13 cellular contexts compared by ENCODE assay signal in genomic region chr10:104262055-104262454, GRCh38. TPM values are rescaled to one million over a fixed set of nuclear protein-coding genes. Genes with fewer than 3 reads are reported as not detected.
DNase-seq lines count a peak whose midpoint lies in the region; ATAC-seq and TF ChIP-seq lines count a peak whose summit lies in the region.
"Had no signal": no experiment of that assay in that cellular context is flagged by ENCODE, and none has a peak within 500 bp of the region (broad histone marks: within the 10 kb centered on the region; RNA-seq: fewer than 3 reads in every experiment).

No MANE protein-coding gene starts in this region.

- H3K9me3 ChIP-seq in SK-N-SH (no peaks in the 10 kb centered on the region), HEK293 (ENCODE audit: control insufficient read depth, insufficient read depth, low read depth, low read length) (no peaks in the 10 kb centered on the region)
- no peaks in the 10 kb centered on the region for H3K9me3 ChIP-seq in effector memory CD4-positive, alpha-beta T cell (ENCODE audit: control insufficient read depth, low read length)
- no peaks in the 10 kb centered on the region for H3K9me3 ChIP-seq in naive thymus-derived CD4-positive, alpha-beta T cell (ENCODE audit: control insufficient read depth in 2 of 3, low read length in 3 of 3)
- H3K9me3 ChIP-seq: tibial artery had no signal

- in situ Hi-C loops in GM13976 (cut with MboI; ENCODE audit: low sequenced_read_pairs, unreplicated experiment) = no loop called here

- CTCF ChIA-PET in SK-N-SH (lab: Yijun Ruan, JAX) = interaction anchor here (2.4 kb wide), 1 partner anchor 30 kb away, joined by 8 read pairs; no protein-coding TSS in a partner anchor
- CTCF ChIA-PET in HEK293 (lab: Yijun Ruan, JAX) = interaction anchor here (1.2 to 2.3 kb wide), 2 partner anchors 11 to 14 kb away, joined by 5 read pairs; no protein-coding TSS in a partner anchor
- CTCF ChIA-PET in naive thymus-derived CD4-positive, alpha-beta T cell (lab: Charles Lee) = interaction anchor here (3.3 kb wide), 1 partner anchor 12 kb away, joined by 14 read pairs; no protein-coding TSS in a partner anchor

- H3K4me3 ChIP-seq in SK-N-SH (ENCODE audit: low read depth in 2 of 2, low read length in 1 of 2) (no peak overlapping the region), HEK293 (ENCODE audit: low read depth, low read length) (no peak overlapping the region)
- no peak overlapping the region for H3K4me3 ChIP-seq in effector memory CD4-positive, alpha-beta T cell (ENCODE audit: insufficient read depth, low read depth, low read length, poor library complexity, severe bottlenecking)
- no peak overlapping the region for H3K4me3 ChIP-seq in naive thymus-derived CD4-positive, alpha-beta T cell (ENCODE audit: low read length)
- H3K4me3 ChIP-seq: K562, tibial artery had no signal

- peak overlapping the region; percentile 3 to 93; a peak in 2 of 4 replicates for H3K27ac ChIP-seq in SK-N-SH (ENCODE audit: low read depth in 2 of 2, low read length in 1 of 2)
- no peak overlapping the region for H3K27ac ChIP-seq in HEK293 (ENCODE audit: extremely low read depth, low read depth, low read length)
- H3K27ac ChIP-seq in effector memory CD4-positive, alpha-beta T cell (ENCODE audit: insufficient read depth, low read length, poor library complexity, severe bottlenecking) = peak overlapping the region; percentile 42
- H3K27ac ChIP-seq in naive thymus-derived CD4-positive, alpha-beta T cell (ENCODE audit: low read depth, low read length) = no peak overlapping the region
- H3K27ac ChIP-seq: tibial artery had no signal

- H3K27ac Mint-ChIP-seq in naive thymus-derived CD4-positive, alpha-beta T cell = peak overlapping the region in 7 of 9 donors; percentile 2 to 94 (median 83)

- H3K4me3 Mint-ChIP-seq in naive thymus-derived CD4-positive, alpha-beta T cell = peak overlapping the region in 2 of 10 donors; percentile 24 to 64

- POLR2A ChIA-PET in SK-N-SH (lab: Yijun Ruan, JAX) = no interaction called here
- POLR2A ChIA-PET in HEK293 (lab: Yijun Ruan, JAX) = interaction anchor here (3.1 kb wide), 1 partner anchor 7 kb away, joined by 10 read pairs; the partner anchor contains the start of gene GSTO1
- POLR2A ChIA-PET in naive thymus-derived CD4-positive, alpha-beta T cell (lab: Charles Lee) = interaction anchor here (1.8 to 3.1 kb wide), 2 partner anchors 8 to 14 kb away, joined by 5 to 16 read pairs; partner anchors contain the start of gene GSTO1

- TF ChIP-seq EP300 in SK-N-SH (IDR thresholded peaks at IDR 0.05; ENCODE audit: borderline replicate concordance in 1 of 2, low read depth in 1 of 2, low read length in 1 of 2) = no peak

- H3K9me2 ChIP-seq in SK-N-SH = no peaks in the 10 kb centered on the region

- intact Hi-C loops in naive thymus-derived CD4-positive, alpha-beta T cell (cut with micrococcal nuclease) = loop anchor here in 1 of 2 donors (10.0 kb wide), 2 partner anchors 867 to 1617 kb away; partner anchors contain the start of genes ATP5MK, PDCD11 and TRIM8

- H3K36me3 Mint-ChIP-seq in naive thymus-derived CD4-positive, alpha-beta T cell = peaks cover 13 to 50% (median 47%) of the 10 kb centered on the region in 5 donors

- no peak overlapping the region for H3K9ac ChIP-seq in SK-N-SH

- no peaks in the 10 kb centered on the region for H3K27me3 Mint-ChIP-seq in naive thymus-derived CD4-positive, alpha-beta T cell

- no peak overlapping the region for H2AFZ ChIP-seq in SK-N-SH (ENCODE audit: low read depth)

- 85% methylated on average over 5 of the region's 5 CpGs for WGBS in SK-N-SH (ENCODE audit: low lambda C conversion rate)

- H3K27me3 ChIP-seq in SK-N-SH (ENCODE audit: insufficient read depth) = no peaks in the 10 kb centered on the region
- H3K27me3 ChIP-seq in effector memory CD4-positive, alpha-beta T cell (replicated peaks; ENCODE audit: control insufficient read depth, insufficient read depth, low read length, poor library complexity, severe bottlenecking) = no peaks in the 10 kb centered on the region
- no peaks in the 10 kb centered on the region for H3K27me3 ChIP-seq in naive thymus-derived CD4-positive, alpha-beta T cell (ENCODE audit: control insufficient read depth in 2 of 2, insufficient read depth in 2 of 2, low read length in 2 of 2)
- H3K27me3 ChIP-seq: tibial artery had no signal

- peaks cover 45 to 94% (median 83%) of the 10 kb centered on the region in 7 donors for H3K4me1 Mint-ChIP-seq in naive thymus-derived CD4-positive, alpha-beta T cell

- DNase-seq in SK-N-SH (no peak), AG08395 (ENCODE audit: low spot score) (no peak), GM13976 (ENCODE audit: low spot score) (no peak)
- DNase-seq in effector memory CD4-positive, alpha-beta T cell = no peak
- no peak for DNase-seq in naive thymus-derived CD4-positive, alpha-beta T cell
- DNase-seq: 8988T, NCI-H1105, NCI-H2227 treated with DMSO at 0.1 percent for 48 hours, tibial artery had no signal

- H3K9me3 Mint-ChIP-seq in naive thymus-derived CD4-positive, alpha-beta T cell = no peaks in the 10 kb centered on the region

- H3K4me1 ChIP-seq in SK-N-SH (ENCODE audit: control insufficient read depth in 1 of 2, insufficient read depth in 2 of 2, low read depth in 1 of 2, low read length in 1 of 2) = peaks cover 6 to 27% of the 10 kb centered on the region in 2 experiments
- no peaks in the 10 kb centered on the region for H3K4me1 ChIP-seq in HEK293 (ENCODE audit: control insufficient read depth, insufficient read depth, low read length)
- peaks cover 13% of the 10 kb centered on the region for H3K4me1 ChIP-seq in effector memory CD4-positive, alpha-beta T cell (ENCODE audit: control insufficient read depth, insufficient read depth, low read length, poor library complexity, severe bottlenecking)
- H3K4me1 ChIP-seq in naive thymus-derived CD4-positive, alpha-beta T cell (ENCODE audit: control insufficient read depth in 2 of 2, insufficient read depth in 2 of 2, low read length in 2 of 2) = peaks cover 20 to 36% of the 10 kb centered on the region in 2 donors

- H3K4me2 ChIP-seq in SK-N-SH = no peak overlapping the region

- H4K20me1 ChIP-seq in SK-N-SH (ENCODE audit: insufficient read depth) = peaks cover 14% of the 10 kb centered on the region

- TF ChIP-seq CTCF in SK-N-SH (IDR thresholded peaks at IDR 0.05) (no peak), HEK293 (tag by site-specific recombination; IDR thresholded peaks at IDR 0.05) (no peak), GM13976 (IDR thresholded peaks at IDR 0.05; ENCODE audit: borderline replicate concordance, control extremely low read depth, extremely low read depth, insufficient read depth, missing control alignments) (no peak)

- H3F3A ChIP-seq in SK-N-SH (replicated peaks; ENCODE audit: insufficient read depth) = peaks cover 53% of the 10 kb centered on the region

- TF ChIP-seq RAD21 in SK-N-SH (IDR thresholded peaks at IDR 0.05; ENCODE audit: low read length) = no peak

- ATAC-seq in SK-N-SH treated with all-trans-retinoic acid at 6 μM for 48 hours (no peak), GM19455 (IDR thresholded peaks at IDR 0.05; ENCODE audit: unreplicated experiment) (no peak)
- ATAC-seq in naive thymus-derived CD4-positive, alpha-beta T cell = no peak
- ATAC-seq: K562 had no signal

- peaks cover 88% of the 10 kb centered on the region for H3K79me2 ChIP-seq in SK-N-SH (ENCODE audit: insufficient read depth)

- peaks cover 87 to 91% of the 10 kb centered on the region in 2 experiments for H3K36me3 ChIP-seq in SK-N-SH (replicated peaks in 1 of 2; ENCODE audit: control insufficient read depth in 1 of 2, insufficient read depth in 2 of 2, low read length in 1 of 2)
- peaks cover 74 to 98% of the 10 kb centered on the region in 2 experiments for H3K36me3 ChIP-seq in HEK293 (ENCODE audit: control insufficient read depth in 2 of 2, insufficient read depth in 1 of 2, low read length in 2 of 2)
- peaks cover 44% of the 10 kb centered on the region for H3K36me3 ChIP-seq in effector memory CD4-positive, alpha-beta T cell (ENCODE audit: control insufficient read depth, insufficient read depth, low read length)
- H3K36me3 ChIP-seq in naive thymus-derived CD4-positive, alpha-beta T cell (ENCODE audit: control insufficient read depth in 2 of 3, insufficient read depth in 3 of 3, low read length in 3 of 3) = peaks cover 3 to 57% (median 23%) of the 10 kb centered on the region in 3 experiments

TF ChIP-seq in SK-N-SH, 30 proteins besides CTCF, POLR2A, EP300 and RAD21 (continues in another document):
- no peak for TF ChIP-seq NFIC (IDR thresholded peaks at IDR 0.05; ENCODE audit: borderline replicate concordance)
- TF ChIP-seq NRF1 (IDR thresholded peaks at IDR 0.05; ENCODE audit: low read depth, low read length) = no peak
- no peak for TF ChIP-seq JUND (IDR thresholded peaks at IDR 0.05)
- no peak for TF ChIP-seq ELF1 (IDR thresholded peaks at IDR 0.05)

TF ChIP-seq in SK-N-SH treated with all-trans-retinoic acid at 6 μM for 48 hours, 23 proteins besides CTCF, POLR2A, EP300 and RAD21 (continues in another document):
- TF ChIP-seq ZNF565 (CRISPR knock-in tag; conservative IDR thresholded peaks at IDR 0.05; ENCODE audit: low read depth) (no peak), OSR1 (CRISPR knock-in tag; IDR thresholded peaks at IDR 0.05) (no peak), ISL1 (CRISPR knock-in tag; IDR thresholded peaks at IDR 0.05) (no peak), CSDC2 (CRISPR knock-in tag; IDR thresholded peaks at IDR 0.05) (no peak), ZNF70 (CRISPR knock-in tag; IDR thresholded peaks at IDR 0.05) (no peak)

TF ChIP-seq in HEK293, 187 proteins besides CTCF, POLR2A, EP300 and RAD21:
- TF ChIP-seq GLI4 (tag by site-specific recombination; IDR thresholded peaks at IDR 0.05) = no peak
- peak; percentile 36; the same call in 1 of the 2 replicates for TF ChIP-seq ZBTB17 (tag by site-specific recombination; IDR thresholded peaks at IDR 0.05)

RNA-seq across cellular contexts. Expression of gene GSTO2, which starts 6.9 kb away (rescaled TPM):
- 0.47 and 0.49 TPM in 2 replicates for polyA plus RNA-seq in SK-N-SH (2012; rRNA removed)
- polyA plus RNA-seq in SK-N-SH (2012; cell fraction: cytosol; rRNA removed) = 0.33 and 0.46 TPM in 2 replicates
- 0.58 and 0.73 TPM in 2 replicates for polyA plus RNA-seq in SK-N-SH (2012; cell fraction: nucleus; rRNA removed)
- 1 to 10 TPM; 1.1 to 2.5 (median 1.4) TPM for total RNA-seq in naive thymus-derived CD4-positive, alpha-beta T cell
- polyA plus RNA-seq in naive thymus-derived CD4-positive, alpha-beta T cell = 1 to 10 TPM; 1.0 to 1.3 TPM

RNA-seq across cellular contexts. Expression of gene GSTO1, which starts 7.4 kb away (rescaled TPM):
- 114 and 126 TPM in 2 replicates for polyA plus RNA-seq in SK-N-SH (2012; rRNA removed)
- 145 and 188 TPM in 2 replicates for polyA plus RNA-seq in SK-N-SH (2012; cell fraction: cytosol; rRNA removed)
- 58.2 and 67.8 TPM in 2 replicates for polyA plus RNA-seq in SK-N-SH (2012; cell fraction: nucleus; rRNA removed)
- total RNA-seq in naive thymus-derived CD4-positive, alpha-beta T cell = 100 to 1,000 TPM in 1 of 5 experiments, 10 to 100 TPM in 4; 28.1 to 129 (median 49.1) TPM
- 100 to 1,000 TPM; 116 to 141 TPM for polyA plus RNA-seq in naive thymus-derived CD4-positive, alpha-beta T cell

RNA-seq across cellular contexts. Expression of gene CFAP43, which starts 29.9 kb away (rescaled TPM):
- 0.23 and 0.35 TPM in 2 replicates for polyA plus RNA-seq in SK-N-SH (2012; rRNA removed)
- polyA plus RNA-seq in SK-N-SH (2012; cell fraction: cytosol; rRNA removed) = 0.28 and 0.37 TPM in 2 replicates
- polyA plus RNA-seq in SK-N-SH (2012; cell fraction: nucleus; rRNA removed) = 0.66 and 0.85 TPM in 2 replicates
- total RNA-seq in naive thymus-derived CD4-positive, alpha-beta T cell = under 1 TPM in 1 of 5 experiments, not detected in 4; 0.17 TPM
- under 1 TPM in 1 of 2 donors, not detected in 1; 0.14 TPM for polyA plus RNA-seq in naive thymus-derived CD4-positive, alpha-beta T cell

Comparison
In these comparisons a context has a peak if more than half of its experiments do, and no peak if none do; other contexts are left out.
1. H3K27ac ChIP-seq: peak in SK-N-SH (2 of 2) and effector memory CD4-positive, alpha-beta T cell (single experiment); none in HEK293 (single experiment) and naive thymus-derived CD4-positive, alpha-beta T cell (single experiment).